Comparison of ENCODE assay signal across 40 cellular contexts in the genomic region with DNA sequence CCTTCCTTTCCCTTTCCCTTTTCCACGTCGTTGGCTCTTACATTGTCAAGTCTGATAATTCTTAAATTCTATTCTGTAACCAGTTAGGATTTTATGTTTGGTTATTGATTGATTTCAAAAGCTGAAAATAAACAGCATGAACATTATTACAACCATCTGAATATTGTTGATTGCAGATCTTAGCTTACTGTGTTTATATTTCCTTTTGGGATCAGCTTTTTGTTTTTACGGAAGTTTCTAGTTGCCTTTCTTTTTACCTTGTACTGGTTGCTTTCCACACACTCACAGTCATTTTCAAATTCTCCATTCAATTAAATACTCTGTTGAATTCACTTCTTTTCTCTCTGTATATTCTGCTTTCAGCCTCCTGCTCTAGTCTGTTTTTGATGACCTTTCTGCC. TPM values are rescaled to one million over a fixed set of nuclear protein-coding genes. Genes with fewer than 3 reads are reported as not detected.
"Had no signal": no experiment of that assay in that cellular context is flagged by ENCODE, and none has a peak within 500 bp of the region (broad histone marks: within the 10 kb centered on the region; RNA-seq: fewer than 3 reads in every experiment).

No MANE protein-coding gene starts in this region.

- H3K4me1 Mint-ChIP-seq: activated naive CD4-positive, alpha-beta T cell treated with anti-CD3 and anti-CD28 coated beads, Interleukin-2, amount 10 ng/mL, durations not matched to agents 7 days and 5 days; activated naive CD4-positive, alpha-beta T cell treated with anti-CD3 and anti-CD28 coated beads, Interleukin-2, amount 50 U/mL, for 24 hours; activated naive CD8-positive, alpha-beta T cell treated with anti-CD3 and anti-CD28 coated beads for 36 hours; activated naive CD8-positive, alpha-beta T cell treated with anti-CD3 and anti-CD28 coated beads, Interleukin-2, amount 10 ng/mL, durations not matched to agents 7 days and 5 days; activated naive CD8-positive, alpha-beta T cell treated with anti-CD3 and anti-CD28 coated beads, Interleukin-2, amount 50 U/mL, for 24 hours; activated T-helper 17 cell treated with anti-CD3 and anti-CD28 coated beads, Interleukin-2, amount 50 U/mL, for 72 hours; brain had no signal

- ATAC-seq: activated naive CD4-positive, alpha-beta T cell treated with anti-CD3 and anti-CD28 coated beads, Interleukin-2, amount 50 U/mL, for 72 hours; activated naive CD8-positive, alpha-beta T cell treated with anti-CD3 and anti-CD28 coated beads, Interleukin-2, amount 50 U/mL, for 24 hours; activated T-cell treated with anti-CD3 and anti-CD28 coated beads, Interleukin-2, amount 50 U/mL, for 4 hours; activated T-cell treated with anti-CD3 and anti-CD28 coated beads, Interleukin-2, amount 50 U/mL, for 72 hours; activated T-helper 17 cell treated with anti-CD3 and anti-CD28 coated beads, Interleukin-2, amount 50 U/mL, for 72 hours; body of pancreas had no signal

- H3K27me3 Mint-ChIP-seq: activated naive CD4-positive, alpha-beta T cell treated with anti-CD3 and anti-CD28 coated beads, Interleukin-2, amount 10 ng/mL, durations not matched to agents 7 days and 5 days; activated naive CD8-positive, alpha-beta T cell treated with anti-CD3 and anti-CD28 coated beads for 36 hours; activated naive CD8-positive, alpha-beta T cell treated with anti-CD3 and anti-CD28 coated beads, Interleukin-2, amount 10 ng/mL, durations not matched to agents 7 days and 5 days; activated naive CD8-positive, alpha-beta T cell treated with anti-CD3 and anti-CD28 coated beads, Interleukin-2, amount 50 U/mL, for 24 hours; activated T-cell treated with anti-CD3 and anti-CD28 coated beads, Interleukin-2, amount 50 U/mL, for 24 hours; brain had no signal

- H3K27ac ChIP-seq: adrenal gland, ascending aorta, body of pancreas, brain microvascular endothelial cell, breast epithelium, cardiac muscle cell had no signal

- DNase-seq: activated effector memory CD4-positive, alpha-beta T cell treated with anti-CD3 and anti-CD28 coated beads, Interleukin-2, amount 50 U/mL, for 16 hours; activated effector memory CD4-positive, alpha-beta T cell treated with Interleukin-2 at 50 U/mL for 16 hours; activated gamma-delta T cell; activated gamma-delta T cell treated with Interleukin-2 at 50 U/mL for 16 hours; activated naive CD4-positive, alpha-beta T cell; activated naive CD4-positive, alpha-beta T cell treated with anti-CD3 and anti-CD28 coated beads for 36 hours; activated naive CD4-positive, alpha-beta T cell treated with anti-CD3 and anti-CD28 coated beads, Interleukin-2, amount 10 ng/mL, durations not matched to agents 7 days and 5 days; activated naive CD4-positive, alpha-beta T cell treated with anti-CD3 and anti-CD28 coated beads, Interleukin-2, amount 50 U/mL, for 16 hours; activated naive CD4-positive, alpha-beta T cell treated with Interleukin-2 at 50 U/mL for 16 hours; activated naive CD8-positive, alpha-beta T cell treated with anti-CD3 and anti-CD28 coated beads for 36 hours; activated naive CD8-positive, alpha-beta T cell treated with anti-CD3 and anti-CD28 coated beads, Interleukin-2, amount 10 ng/mL, durations not matched to agents 7 days and 5 days; activated naive CD8-positive, alpha-beta T cell treated with anti-CD3 and anti-CD28 coated beads, Interleukin-2, amount 50 U/mL, for 24 hours; activated T-cell treated with anti-CD3 and anti-CD28 coated beads, Interleukin-2, amount 50 U/mL, for 24 hours; activated T-cell treated with anti-CD3 and anti-CD28 coated beads, Interleukin-2, amount 50 U/mL, for 4 hours; activated T-cell treated with anti-CD3 and anti-CD28 coated beads, Interleukin-2, amount 50 U/mL, for 48 hours; activated T-cell treated with anti-CD3 and anti-CD28 coated beads, Interleukin-2, amount 50 U/mL, for 72 hours; adrenal gland; amniotic stem cell; amygdala; anterior cingulate cortex; aorta; body of pancreas; brain microvascular endothelial cell; caudate nucleus; central memory CD4-positive, alpha-beta T cell; cerebellar nuclear complex had no signal

- H3K36me3 ChIP-seq: adrenal gland had no signal

- H3K27ac Mint-ChIP-seq: activated naive CD4-positive, alpha-beta T cell treated with anti-CD3 and anti-CD28 coated beads for 36 hours; activated naive CD4-positive, alpha-beta T cell treated with anti-CD3 and anti-CD28 coated beads, Interleukin-2, amount 10 ng/mL, durations not matched to agents 7 days and 5 days; activated naive CD4-positive, alpha-beta T cell treated with anti-CD3 and anti-CD28 coated beads, Interleukin-2, amount 50 U/mL, for 24 hours; activated naive CD4-positive, alpha-beta T cell treated with anti-CD3 and anti-CD28 coated beads, Interleukin-2, amount 50 U/mL, for 72 hours; activated naive CD8-positive, alpha-beta T cell; activated naive CD8-positive, alpha-beta T cell treated with anti-CD3 and anti-CD28 coated beads for 36 hours; activated naive CD8-positive, alpha-beta T cell treated with anti-CD3 and anti-CD28 coated beads, Interleukin-2, amount 10 ng/mL, durations not matched to agents 7 days and 5 days; activated naive CD8-positive, alpha-beta T cell treated with anti-CD3 and anti-CD28 coated beads, Interleukin-2, amount 50 U/mL, for 24 hours; activated T-cell treated with anti-CD3 and anti-CD28 coated beads, Interleukin-2, amount 50 U/mL, for 24 hours; activated T-helper 1 cell treated with anti-CD3 and anti-CD28 coated beads, Interleukin-12 subunit alpha, Interleukin-12 subunit beta, Interleukin-2, Interleukin-4 antibody, amounts not matched to agents 30 ng/mL and 10 ng/mL and 1 ng/mL, durations not matched to agents 14 hours and 24 hours and 36 hours; activated T-helper 17 cell treated with anti-CD3 and anti-CD28 coated beads, Interleukin-2, amount 50 U/mL, for 72 hours; activated T-helper 2 cell treated with anti-CD3 and anti-CD28 coated beads, Interferon-gamma antibody, Interleukin-2, Interleukin-4, amounts not matched to agents 10 μg/mL and 5 μg/mL and 100 μg/mL, durations not matched to agents 14 hours and 24 hours and 36 hours; brain had no signal

- H3K4me3 Mint-ChIP-seq: activated naive CD4-positive, alpha-beta T cell treated with anti-CD3 and anti-CD28 coated beads for 36 hours; activated naive CD4-positive, alpha-beta T cell treated with anti-CD3 and anti-CD28 coated beads, Interleukin-2, amount 10 ng/mL, durations not matched to agents 7 days and 5 days; activated naive CD4-positive, alpha-beta T cell treated with anti-CD3 and anti-CD28 coated beads, Interleukin-2, amount 50 U/mL, for 24 hours; activated naive CD8-positive, alpha-beta T cell; activated naive CD8-positive, alpha-beta T cell treated with anti-CD3 and anti-CD28 coated beads for 36 hours; activated naive CD8-positive, alpha-beta T cell treated with anti-CD3 and anti-CD28 coated beads, Interleukin-2, amount 10 ng/mL, durations not matched to agents 7 days and 5 days; activated naive CD8-positive, alpha-beta T cell treated with anti-CD3 and anti-CD28 coated beads, Interleukin-2, amount 50 U/mL, for 24 hours; activated T-cell treated with anti-CD3 and anti-CD28 coated beads, Interleukin-2, amount 50 U/mL, for 24 hours; activated T-cell treated with anti-CD3 and anti-CD28 coated beads, Interleukin-2, amount 50 U/mL, for 4 hours; activated T-cell treated with anti-CD3 and anti-CD28 coated beads, Interleukin-2, amount 50 U/mL, for 72 hours; activated T-helper 1 cell treated with anti-CD3 and anti-CD28 coated beads, Interleukin-12 subunit alpha, Interleukin-12 subunit beta, Interleukin-2, Interleukin-4 antibody, amounts not matched to agents 30 ng/mL and 10 ng/mL and 1 ng/mL, durations not matched to agents 14 hours and 24 hours and 36 hours; activated T-helper 17 cell treated with anti-CD3 and anti-CD28 coated beads, Interleukin-2, amount 50 U/mL, for 72 hours; brain; central memory CD8-positive, alpha-beta T cell had no signal

- H3K27me3 ChIP-seq: adrenal gland, ascending aorta, body of pancreas, brain microvascular endothelial cell, breast epithelium, cardiac muscle cell had no signal

- H3K4me3 ChIP-seq: adrenal gland, ascending aorta, body of pancreas, breast epithelium, cardiac muscle cell had no signal

- FAIRE-seq: astrocyte, bronchial epithelial cell had no signal

- H3K9me3 ChIP-seq: body of pancreas had no signal

- H3K4me1 ChIP-seq: adrenal gland, ascending aorta, body of pancreas, breast epithelium had no signal

RNA-seq across cellular contexts. Expression of a gene that starts 47.3 kb away (rescaled TPM):
- total RNA-seq: chondrocyte had no signal
